11 cellular contexts compared by ENCODE assay signal in the genomic region with DNA sequence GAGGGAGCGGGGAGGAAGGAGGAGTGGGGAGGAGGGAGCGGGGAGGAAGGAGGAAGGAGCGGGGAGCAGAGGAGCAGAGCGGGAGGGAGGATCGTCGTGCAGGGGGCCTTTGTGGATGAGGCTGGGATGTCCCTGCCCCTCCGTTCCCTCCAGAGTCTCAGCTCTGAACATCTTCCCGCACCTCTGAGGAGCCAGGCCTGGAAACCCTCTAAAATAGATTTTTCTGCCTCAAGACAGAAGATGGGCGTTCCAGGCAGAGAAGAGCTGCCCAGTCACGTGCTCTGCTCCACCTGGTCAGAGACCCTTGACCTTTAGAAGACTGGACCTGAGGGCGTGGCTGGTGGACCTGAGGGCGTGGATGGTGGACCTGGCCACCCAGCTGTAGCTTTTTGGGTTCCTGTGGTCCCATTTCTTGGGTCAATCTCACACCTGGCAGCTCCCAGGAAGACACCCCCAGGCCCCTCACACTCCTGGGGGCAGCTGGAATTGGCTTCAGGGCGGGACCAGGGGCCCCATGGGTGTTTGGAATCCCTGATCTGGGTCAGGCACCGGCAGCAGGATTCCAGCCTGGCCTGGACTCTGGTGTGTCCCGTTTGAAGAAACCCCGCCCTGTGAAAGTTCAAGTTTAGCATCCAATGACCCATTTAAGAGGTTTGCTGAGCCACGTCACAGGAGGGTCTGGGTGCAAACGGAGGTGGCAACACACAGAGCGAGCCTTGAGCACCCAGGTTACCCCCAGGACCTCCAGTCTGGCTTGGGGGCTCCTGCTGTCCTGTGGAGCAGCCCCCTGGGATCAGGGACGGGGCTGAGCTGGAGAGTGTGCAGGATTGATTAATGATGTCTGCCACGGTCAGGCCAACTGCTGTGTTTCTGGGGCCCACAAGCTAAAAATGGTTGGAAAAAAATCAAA.
A peak's percentile ranks its signal among the peaks of the same experiment; 100 is the strongest.
DNase-seq lines count a peak whose midpoint lies in the region; ATAC-seq, FAIRE-seq and TF ChIP-seq lines count a peak whose summit lies in the region.
"Had no signal": no experiment of that assay in that cellular context is flagged by ENCODE, and none has a peak within 500 bp of the region (broad histone marks: within the 10 kb centered on the region; RNA-seq: fewer than 3 reads in every experiment).

No MANE protein-coding gene starts in this region.

- H3K9me3 Mint-ChIP-seq in GM23338 = peaks cover 10% of the 10 kb centered on the region
- H3K9me3 Mint-ChIP-seq in natural killer cell treated with Interleukin-12 subunit alpha and Interleukin-12 subunit beta and Interleukin-15 and Interleukin-18, amount 100 ng/mL, for 72 hours = no peaks in the 10 kb centered on the region

- DNase-seq in activated naive CD4-positive, alpha-beta T cell treated with Interleukin-2 at 50 U/mL for 16 hours = peak; percentile 6
- DNase-seq in activated naive CD4-positive, alpha-beta T cell treated with anti-CD3 and anti-CD28 coated beads, Interleukin-2, amount 50 U/mL, for 16 hours = no peak
- DNase-seq in GM23338 (ENCODE audit: low spot score) = no peak
- no peak for DNase-seq in K562 (ENCODE audit: extremely low read depth in 1 of 4, low spot score in 3 of 4)
- peak; percentile 46 for DNase-seq in natural killer cell treated with Interleukin-12 subunit alpha and Interleukin-12 subunit beta and Interleukin-15 and Interleukin-18, amount 100 ng/mL, for 72 hours (ENCODE audit: low spot score)
- DNase-seq in body of pancreas = no peak
- DNase-seq: NCI-H1105 treated with DMSO at 0.1 percent for 48 hours had no signal

- no peaks in the 10 kb centered on the region for H3K36me3 Mint-ChIP-seq in GM23338 (ENCODE audit: low read depth)
- H3K36me3 Mint-ChIP-seq in natural killer cell treated with Interleukin-12 subunit alpha and Interleukin-12 subunit beta and Interleukin-15 and Interleukin-18, amount 100 ng/mL, for 72 hours = no peaks in the 10 kb centered on the region

- H3K4me3 ChIP-seq in GM23338 (no peak overlapping the region), K562 (no peak overlapping the region), body of pancreas (no peak overlapping the region)

- TF ChIP-seq CTCF in GM23338 (conservative IDR thresholded peaks at IDR 0.05; ENCODE audit: low read depth in 2 of 2) (no peak), K562 (IDR thresholded peaks at IDR 0.05 in 2 of 3, conservative IDR thresholded peaks at IDR 0.05 in 1 of 3; ENCODE audit: insufficient read depth in 2 of 3, low read depth in 1 of 3, low read length in 3 of 3) (no peak), body of pancreas (IDR thresholded peaks at IDR 0.05) (no peak)

- H2AFZ ChIP-seq in GM23338 (no peak overlapping the region), K562 (ENCODE audit: low read depth, low read length) (no peak overlapping the region)

- H3K9me1 ChIP-seq in K562 (ENCODE audit: control insufficient read depth, insufficient read depth, low read length) = no peaks in the 10 kb centered on the region

- H3K4me1 ChIP-seq in GM23338 (ENCODE audit: insufficient read depth) (peaks cover 17% of the 10 kb centered on the region), K562 (replicated peaks in 1 of 2; ENCODE audit: control insufficient read depth in 2 of 2, insufficient read depth in 2 of 2, low read length in 2 of 2) (peaks cover 0 to 5% of the 10 kb centered on the region in 2 experiments; a peak in 2 of 5 replicates), body of pancreas (peaks cover 22% of the 10 kb centered on the region)

- TF ChIP-seq POLR2A in K562 (conservative IDR thresholded peaks at IDR 0.05) (no peak), body of pancreas (IDR thresholded peaks at IDR 0.05) (no peak)

- no TSS peak for BruUV-seq in K562 (replicated peaks; lab: Mats Ljungman, UMichigan)

- no peak for ATAC-seq in GM23338
- no peak for ATAC-seq in K562
- no peak for ATAC-seq in natural killer cell treated with Interleukin-12 subunit alpha and Interleukin-12 subunit beta and Interleukin-15 and Interleukin-18, amount 100 ng/mL, for 72 hours
- ATAC-seq in HG02938 (IDR thresholded peaks at IDR 0.05; ENCODE audit: unreplicated experiment) = no peak
- ATAC-seq in GM21737 (IDR thresholded peaks at IDR 0.05; ENCODE audit: unreplicated experiment) = no peak
- ATAC-seq in body of pancreas = no peak

- POLR2A ChIA-PET in K562 (lab: Yijun Ruan, JAX) = interaction anchor here (0.5 kb wide), 1 partner anchor 1041 kb away, joined by 3 read pairs; no protein-coding TSS in a partner anchor

- in situ Hi-C loops in K562 (cut with MboI) = no loop called here

- H3K27ac Mint-ChIP-seq in GM23338 = no peak overlapping the region
- H3K27ac Mint-ChIP-seq in natural killer cell treated with Interleukin-12 subunit alpha and Interleukin-12 subunit beta and Interleukin-15 and Interleukin-18, amount 100 ng/mL, for 72 hours = no peak overlapping the region

- peak overlapping the region; percentile 33; the same call in 1 of the 3 replicates for H3K4me3 Mint-ChIP-seq in GM23338
- no peak overlapping the region for H3K4me3 Mint-ChIP-seq in natural killer cell treated with Interleukin-12 subunit alpha and Interleukin-12 subunit beta and Interleukin-15 and Interleukin-18, amount 100 ng/mL, for 72 hours

- H3K27me3 Mint-ChIP-seq in GM23338 (ENCODE audit: insufficient read depth, low read depth, poor library complexity) = peaks cover 35% of the 10 kb centered on the region
- H3K27me3 Mint-ChIP-seq in natural killer cell treated with Interleukin-12 subunit alpha and Interleukin-12 subunit beta and Interleukin-15 and Interleukin-18, amount 100 ng/mL, for 72 hours = peaks cover 0 to 3% of the 10 kb centered on the region in 2 donors

- H3K36me3 ChIP-seq in GM23338 (ENCODE audit: insufficient read depth) = no peaks in the 10 kb centered on the region
- no peaks in the 10 kb centered on the region for H3K36me3 ChIP-seq in K562 (ENCODE audit: control insufficient read depth, insufficient read depth, low read length)
- H3K36me3 ChIP-seq in body of pancreas (replicated peaks in 1 of 2; ENCODE audit: insufficient read depth in 1 of 2, low read depth in 2 of 2) = no peaks in the 10 kb centered on the region
- H3K36me3 ChIP-seq: BLaER1 treated with 17β-estradiol and CSF1 and Interleukin-3, amounts not matched to agents 10 nM and 100 nM had no signal

- no peaks in the 10 kb centered on the region for H3K79me2 ChIP-seq in GM23338 (replicated peaks; ENCODE audit: insufficient read depth)
- H3K79me2 ChIP-seq in K562 (ENCODE audit: control insufficient read depth, insufficient read depth, low read length) = no peaks in the 10 kb centered on the region
- H3K79me2 ChIP-seq: parathyroid adenoma had no signal

- 5% methylated on average over 17 of the region's 21 CpGs for whole genome bisulfite sequencing in K562 (ENCODE audit: insufficient coverage, low coverage, missing lambda C conversion rate)
- 76 to 80% methylated on average over 16 to 20 of the region's 21 CpGs for WGBS in body of pancreas, 2 donors

- no peaks in the 10 kb centered on the region for H3K9me3 ChIP-seq in K562 (replicated peaks; ENCODE audit: control insufficient read depth, insufficient read depth, low read depth, low read length)
- no peaks in the 10 kb centered on the region for H3K9me3 ChIP-seq in body of pancreas

- TF ChIP-seq EP300 in K562 (IDR thresholded peaks at IDR 0.05; ENCODE audit: low read length) = no peak

- H3K27ac ChIP-seq in GM23338 (ENCODE audit: low read depth) (no peak overlapping the region), K562 (ENCODE audit: extremely low read depth, low read depth, low read length) (no peak overlapping the region), body of pancreas (no peak overlapping the region)

- 0 out of 2 replicates have a peak, but pooled peaks cover 2% of the 10 kb centered on the region for H3F3A ChIP-seq in GM23338 (replicated peaks; ENCODE audit: low read depth)

- H4K20me1 ChIP-seq in GM23338 (replicated peaks; ENCODE audit: insufficient read depth) = no peaks in the 10 kb centered on the region
- no peaks in the 10 kb centered on the region for H4K20me1 ChIP-seq in K562 (replicated peaks; ENCODE audit: control insufficient read depth, insufficient read depth, low read length)

- intact Hi-C loops in K562 (cut with micrococcal nuclease) = no loop called here
- intact Hi-C loops in body of pancreas (cut with DNase I) = no loop called here

- no peaks in the 10 kb centered on the region for H3K9me2 ChIP-seq in GM23338 (ENCODE audit: insufficient read depth)

- no peak for FAIRE-seq in K562 (lab: Jason Lieb, UNC)

- peaks cover 47% of the 10 kb centered on the region for H3K27me3 ChIP-seq in GM23338 (ENCODE audit: insufficient read depth)
- peaks cover 0 to 4% of the 10 kb centered on the region in 2 experiments; a peak in 1 of 5 replicates for H3K27me3 ChIP-seq in K562 (ENCODE audit: control insufficient read depth in 2 of 2, insufficient read depth in 2 of 2, low read length in 2 of 2)
- peaks cover 0 to 5% of the 10 kb centered on the region in 2 donors for H3K27me3 ChIP-seq in body of pancreas
- H3K27me3 ChIP-seq: BLaER1 treated with 17β-estradiol and CSF1 and Interleukin-3, amounts not matched to agents 10 nM and 100 nM had no signal

- H3K9ac ChIP-seq in K562 (ENCODE audit: insufficient read depth in 1 of 2, low read depth in 2 of 2, low read length in 2 of 2) = no peak overlapping the region
- H3K9ac ChIP-seq: parathyroid adenoma had no signal

- no peak for TF ChIP-seq RAD21 in K562 (CRISPR knock-in tag; conservative IDR thresholded peaks at IDR 0.05 in 1 of 2, IDR thresholded peaks at IDR 0.05 in 1 of 2)

- CTCF ChIA-PET in K562 (lab: Yijun Ruan, JAX; ENCODE audit: low intra/inter-chr PET ratio) = no interaction called here

- peaks cover 4% of the 10 kb centered on the region; the same call in 2 of the 3 replicates for H3K4me1 Mint-ChIP-seq in GM23338
- peaks cover 2 to 4% of the 10 kb centered on the region in 2 donors for H3K4me1 Mint-ChIP-seq in natural killer cell treated with Interleukin-12 subunit alpha and Interleukin-12 subunit beta and Interleukin-15 and Interleukin-18, amount 100 ng/mL, for 72 hours (ENCODE audit: low read depth in 2 of 2)

- H3K4me2 ChIP-seq in GM23338 (no peak overlapping the region), K562 (ENCODE audit: insufficient read depth, low read length) (no peak overlapping the region)

TF ChIP-seq in GM23338, 12 proteins besides CTCF, POLR2A, EP300 and RAD21 (continues in another document):
- TF ChIP-seq ZNF331 (CRISPR knock-in tag; IDR thresholded peaks at IDR 0.05; ENCODE audit: low read depth) (no peak), EZH2phosphoT487 (IDR thresholded peaks at IDR 0.05; ENCODE audit: unreplicated experiment) (no peak)

TF ChIP-seq in K562, 482 proteins besides CTCF, POLR2A, EP300 and RAD21 (continues in another document):
- TF ChIP-seq CREM (IDR thresholded peaks at IDR 0.05; ENCODE audit: low read depth) = no peak
- TF ChIP-seq, protein P1, sequence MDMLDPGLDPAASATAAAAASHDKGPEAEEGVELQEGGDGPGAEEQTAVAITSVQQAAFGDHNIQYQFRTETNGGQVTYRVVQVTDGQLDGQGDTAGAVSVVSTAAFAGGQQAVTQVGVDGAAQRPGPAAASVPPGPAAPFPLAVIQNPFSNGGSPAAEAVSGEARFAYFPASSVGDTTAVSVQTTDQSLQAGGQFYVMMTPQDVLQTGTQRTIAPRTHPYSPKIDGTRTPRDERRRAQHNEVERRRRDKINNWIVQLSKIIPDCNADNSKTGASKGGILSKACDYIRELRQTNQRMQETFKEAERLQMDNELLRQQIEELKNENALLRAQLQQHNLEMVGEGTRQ (CRISPR knock-in tag; IDR thresholded peaks at IDR 0.05) = 0 out of 2 replicates have a peak, but pooled peaks have one; percentile 6
- TF ChIP-seq KLF13 (tag; IDR thresholded peaks at IDR 0.05; ENCODE audit: borderline replicate concordance, low read depth) = no peak

Comparison
In these comparisons a context has a peak if more than half of its experiments do, and no peak if none do; other contexts are left out.
1. DNase-seq: peak in activated naive CD4-positive, alpha-beta T cell treated with Interleukin-2 at 50 U/mL for 16 hours (single experiment) and natural killer cell treated with Interleukin-12 subunit alpha and Interleukin-12 subunit beta and Interleukin-15 and Interleukin-18, amount 100 ng/mL, for 72 hours (single experiment); none in activated naive CD4-positive, alpha-beta T cell treated with anti-CD3 and anti-CD28 coated beads, Interleukin-2, amount 50 U/mL, for 16 hours (single experiment), GM23338 (single experiment), K562 (0 of 4) and body of pancreas (0 of 4).